9 cellular contexts compared by ENCODE assay signal in the genomic region with DNA sequence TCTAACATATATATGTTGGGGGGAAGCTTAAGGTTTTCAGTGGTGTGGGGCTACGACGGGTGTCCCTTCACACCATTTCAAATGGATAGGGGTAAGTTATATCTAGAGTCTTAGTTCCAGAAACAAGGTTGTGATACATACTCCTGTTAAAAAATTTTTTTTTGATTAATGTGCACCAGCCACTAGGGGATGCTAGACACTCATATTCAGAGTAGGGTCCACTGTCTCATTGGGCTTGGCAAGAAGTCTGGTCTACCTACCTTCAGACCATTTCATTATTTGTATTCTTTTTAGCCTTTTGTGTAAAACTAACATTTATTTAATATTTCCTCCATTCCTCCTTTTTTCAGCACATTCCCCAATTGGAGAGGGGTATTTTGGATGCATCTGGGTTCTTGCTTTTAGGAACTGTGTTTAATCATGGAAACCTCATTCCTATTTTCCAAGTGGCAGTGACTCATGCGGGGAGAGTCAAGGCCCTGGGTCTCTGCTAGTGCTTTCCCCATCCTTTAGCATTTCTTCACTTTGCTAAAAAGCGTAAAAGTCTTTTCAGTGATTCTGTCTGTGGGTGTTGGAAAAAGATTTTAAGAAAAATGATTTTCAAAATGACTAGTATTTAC. TPM values are rescaled to one million over a fixed set of nuclear protein-coding genes. Genes with fewer than 3 reads are reported as not detected.
A peak's percentile ranks its signal among the peaks of the same experiment; 100 is the strongest.
DNase-seq lines count a peak whose midpoint lies in the region; ATAC-seq and TF ChIP-seq lines count a peak whose summit lies in the region.
"Had no signal": no experiment of that assay in that cellular context is flagged by ENCODE, and none has a peak within 500 bp of the region (broad histone marks: within the 10 kb centered on the region; RNA-seq: fewer than 3 reads in every experiment).

No MANE protein-coding gene starts in this region.

- no peaks in the 10 kb centered on the region for H3K27me3 ChIP-seq in NT2/D1 (ENCODE audit: insufficient read depth, insufficient read length)
- H3K27me3 ChIP-seq in esophagus squamous epithelium: no peaks in the 10 kb centered on the region
- H3K27me3 ChIP-seq in smooth muscle cell (ENCODE audit: low read depth): no peaks in the 10 kb centered on the region

- no peaks in the 10 kb centered on the region for H3K9me3 ChIP-seq in NT2/D1 (ENCODE audit: insufficient read depth, low read length)
- no peaks in the 10 kb centered on the region for H3K9me3 ChIP-seq in esophagus squamous epithelium
- H3K9me3 ChIP-seq in smooth muscle cell (replicated peaks; ENCODE audit: low read depth): no peaks in the 10 kb centered on the region

- no peak for TF ChIP-seq POLR2A in esophagus squamous epithelium (IDR thresholded peaks at IDR 0.05)

- H3K36me3 ChIP-seq in NT2/D1 (ENCODE audit: insufficient read depth, insufficient read length, low read length) (no peaks in the 10 kb centered on the region), esophagus squamous epithelium (no peaks in the 10 kb centered on the region), smooth muscle cell (ENCODE audit: low read depth) (no peaks in the 10 kb centered on the region)

- TF ChIP-seq CTCF in esophagus squamous epithelium (IDR thresholded peaks at IDR 0.05) (peak in 5 of 6 experiments; percentile 16 to 65 (median 37)), smooth muscle cell (IDR thresholded peaks at IDR 0.05; ENCODE audit: borderline replicate concordance, insufficient read depth, poor library complexity, severe bottlenecking) (peak; percentile 61)

- DNase-seq in GM03348 (ENCODE audit: low spot score) (peak; percentile 54), NT2/D1 (ENCODE audit: low read depth, low spot score) (peak; percentile 36), esophagus squamous epithelium (lab: John Stamatoyannopoulos, UW) (no peak), smooth muscle cell (lab: John Stamatoyannopoulos, UW; ENCODE audit: unreplicated experiment) (no peak), HK-2 (ENCODE audit: unreplicated experiment) (no peak), SKM-1 (lab: John Stamatoyannopoulos, UW; ENCODE audit: unreplicated experiment) (no peak)

- no peak overlapping the region for H2AFZ ChIP-seq in smooth muscle cell (ENCODE audit: low read depth)
- H2AFZ ChIP-seq: parathyroid adenoma had no signal

- H3K4me1 ChIP-seq in NT2/D1 (ENCODE audit: insufficient read depth, insufficient read length) (no peaks in the 10 kb centered on the region), esophagus squamous epithelium (no peaks in the 10 kb centered on the region), smooth muscle cell (ENCODE audit: low read depth) (no peaks in the 10 kb centered on the region)
- H3K4me1 ChIP-seq: parathyroid adenoma had no signal

- 48 to 50% methylated on average over 4 of the region's 4 CpGs for WGBS in esophagus squamous epithelium, 2 donors
- whole genome bisulfite sequencing in smooth muscle cell (ENCODE audit: low lambda C conversion rate): 68% methylated on average over 4 of the region's 4 CpGs

- H3K79me2 ChIP-seq in smooth muscle cell (ENCODE audit: low read depth): peaks cover 39% of the 10 kb centered on the region
- H3K79me2 ChIP-seq: parathyroid adenoma had no signal

- intact Hi-C loops in esophagus squamous epithelium (cut with DNase I): no loop called here

- H3K4me3 ChIP-seq in NT2/D1 (ENCODE audit: insufficient read length, low read depth): no peak overlapping the region
- no peak overlapping the region for H3K4me3 ChIP-seq in esophagus squamous epithelium
- H3K4me3 ChIP-seq in smooth muscle cell: no peak overlapping the region

- peak; percentile 66 for ATAC-seq in HG03175 (IDR thresholded peaks at IDR 0.05; ENCODE audit: unreplicated experiment)
- ATAC-seq in GM19455 (IDR thresholded peaks at IDR 0.05; ENCODE audit: unreplicated experiment): no peak

- no peaks in the 10 kb centered on the region for H3F3A ChIP-seq in smooth muscle cell (ENCODE audit: low read depth)

- H3K4me2 ChIP-seq in smooth muscle cell: no peak overlapping the region

- H3K27ac ChIP-seq in esophagus squamous epithelium (no peak overlapping the region), smooth muscle cell (ENCODE audit: low read depth) (no peak overlapping the region)
- H3K27ac ChIP-seq: parathyroid adenoma had no signal

- H4K20me1 ChIP-seq in smooth muscle cell (ENCODE audit: low read depth): peaks cover 82% of the 10 kb centered on the region

- H3K9ac ChIP-seq in NT2/D1 (ENCODE audit: insufficient read length, low read depth): no peak overlapping the region
- no peak overlapping the region for H3K9ac ChIP-seq in smooth muscle cell (ENCODE audit: low read depth)
- H3K9ac ChIP-seq: parathyroid adenoma had no signal

RNA-seq across cellular contexts. Expression of a gene that starts 33.4 kb away (rescaled TPM):
- under 1 TPM in 1 of 4 donors, not detected in 3; 0.09 TPM for total RNA-seq in esophagus squamous epithelium
- total RNA-seq in smooth muscle cell: 49.0 and 51.7 TPM in 2 replicates
- polyA plus RNA-seq in smooth muscle cell: 25.6 and 27.3 TPM in 2 replicates

Comparison
In these comparisons a context has a peak if more than half of its experiments do, and no peak if none do; other contexts are left out.
1. DNase-seq: peak in GM03348 (single experiment) and NT2/D1 (single experiment); none in esophagus squamous epithelium (single experiment), smooth muscle cell (single experiment), HK-2 (single experiment) and SKM-1 (single experiment).
2. RNA of a gene that starts 33.4 kb away (total RNA-seq): 49.0 to 51.7 TPM in smooth muscle cell; 0.09 TPM in esophagus squamous epithelium; every median in the first group is over 10 times any median in the second.